Comparison of ENCODE assay signal across 1 cellular context in the genomic region with DNA sequence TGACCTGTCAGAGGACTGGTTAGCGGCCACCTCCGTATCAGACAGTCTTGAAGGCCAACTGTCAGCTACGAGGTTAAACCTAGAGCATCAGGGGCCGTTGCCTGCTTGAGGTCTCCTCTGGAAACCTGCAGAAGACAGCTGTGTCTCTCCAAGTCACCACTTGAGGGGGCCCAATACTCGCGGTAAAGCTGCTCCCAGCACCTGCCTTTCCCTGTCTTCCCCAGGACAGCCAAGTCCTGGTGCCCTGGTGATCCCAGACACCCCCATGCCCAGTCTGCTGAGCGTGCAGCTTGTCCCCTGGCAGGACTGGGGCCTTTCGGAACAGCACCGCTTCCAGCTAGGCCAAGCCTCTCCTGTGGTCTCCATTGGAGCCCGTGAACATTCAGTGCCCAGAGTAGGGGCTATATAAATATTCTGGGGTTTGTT.
TF ChIP-seq lines count a peak whose summit lies in the region.

No MANE protein-coding gene starts in this region.

TF ChIP-seq in HepG2, 621 proteins besides CTCF, POLR2A, EP300 and RAD21 (continued from another document and continues in another):
- TF ChIP-seq YY1 (IDR thresholded peaks at IDR 0.05; ENCODE audit: insufficient read depth, insufficient replicate concordance, low read depth, low read length): peak; percentile 16
- peak; percentile 44 for TF ChIP-seq TEAD3 (CRISPR knock-in tag; optimal IDR thresholded peaks at IDR 0.05; ENCODE audit: borderline replicate concordance)
- TF ChIP-seq NFE2 (CRISPR knock-in tag; IDR thresholded peaks at IDR 0.05): no peak
- TF ChIP-seq RFXAP (CRISPR knock-in tag; IDR thresholded peaks at IDR 0.05; ENCODE audit: borderline replicate concordance): peak; percentile 60; the same call in 1 of the 2 replicates
- peak; percentile 74; the same call in 1 of the 2 replicates for TF ChIP-seq ZFP90 (CRISPR knock-in tag; IDR thresholded peaks at IDR 0.05; ENCODE audit: borderline replicate concordance)
- TF ChIP-seq AKAP8 (CRISPR knock-in tag; IDR thresholded peaks at IDR 0.05): 0 out of 2 replicates have a peak, but pooled peaks have one; percentile 48
- peak; percentile 27; the same call in 1 of the 2 replicates for TF ChIP-seq ZNF766 (CRISPR knock-in tag; IDR thresholded peaks at IDR 0.05; ENCODE audit: borderline replicate concordance)
- no peak for TF ChIP-seq REXO4 (CRISPR knock-in tag; IDR thresholded peaks at IDR 0.05; ENCODE audit: borderline replicate concordance)
- TF ChIP-seq ZNF343 (CRISPR knock-in tag; IDR thresholded peaks at IDR 0.05): no peak
- no peak for TF ChIP-seq SOX13 (IDR thresholded peaks at IDR 0.05)
- no peak for TF ChIP-seq SOX13 (CRISPR knock-in tag; conservative IDR thresholded peaks at IDR 0.05 in 1 of 2, IDR thresholded peaks at IDR 0.05 in 1 of 2)
- TF ChIP-seq NR2F1 (CRISPR knock-in tag; IDR thresholded peaks at IDR 0.05): no peak
- TF ChIP-seq, protein P1, sequence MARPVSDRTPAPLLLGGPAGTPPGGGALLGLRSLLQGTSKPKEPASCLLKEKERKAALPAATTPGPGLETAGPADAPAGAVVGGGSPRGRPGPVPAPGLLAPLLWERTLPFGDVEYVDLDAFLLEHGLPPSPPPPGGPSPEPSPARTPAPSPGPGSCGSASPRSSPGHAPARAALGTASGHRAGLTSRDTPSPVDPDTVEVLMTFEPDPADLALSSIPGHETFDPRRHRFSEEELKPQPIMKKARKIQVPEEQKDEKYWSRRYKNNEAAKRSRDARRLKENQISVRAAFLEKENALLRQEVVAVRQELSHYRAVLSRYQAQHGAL (CRISPR knock-in tag; IDR thresholded peaks at IDR 0.05; ENCODE audit: not compliant biosample characterization): no peak
- TF ChIP-seq FOXM1 (CRISPR knock-in tag; IDR thresholded peaks at IDR 0.05): no peak
- TF ChIP-seq LBX2 (CRISPR knock-in tag; IDR thresholded peaks at IDR 0.05; ENCODE audit: borderline replicate concordance): no peak
- TF ChIP-seq ZGPAT (CRISPR knock-in tag; IDR thresholded peaks at IDR 0.05): peak; percentile 64
- TF ChIP-seq, protein P2, sequence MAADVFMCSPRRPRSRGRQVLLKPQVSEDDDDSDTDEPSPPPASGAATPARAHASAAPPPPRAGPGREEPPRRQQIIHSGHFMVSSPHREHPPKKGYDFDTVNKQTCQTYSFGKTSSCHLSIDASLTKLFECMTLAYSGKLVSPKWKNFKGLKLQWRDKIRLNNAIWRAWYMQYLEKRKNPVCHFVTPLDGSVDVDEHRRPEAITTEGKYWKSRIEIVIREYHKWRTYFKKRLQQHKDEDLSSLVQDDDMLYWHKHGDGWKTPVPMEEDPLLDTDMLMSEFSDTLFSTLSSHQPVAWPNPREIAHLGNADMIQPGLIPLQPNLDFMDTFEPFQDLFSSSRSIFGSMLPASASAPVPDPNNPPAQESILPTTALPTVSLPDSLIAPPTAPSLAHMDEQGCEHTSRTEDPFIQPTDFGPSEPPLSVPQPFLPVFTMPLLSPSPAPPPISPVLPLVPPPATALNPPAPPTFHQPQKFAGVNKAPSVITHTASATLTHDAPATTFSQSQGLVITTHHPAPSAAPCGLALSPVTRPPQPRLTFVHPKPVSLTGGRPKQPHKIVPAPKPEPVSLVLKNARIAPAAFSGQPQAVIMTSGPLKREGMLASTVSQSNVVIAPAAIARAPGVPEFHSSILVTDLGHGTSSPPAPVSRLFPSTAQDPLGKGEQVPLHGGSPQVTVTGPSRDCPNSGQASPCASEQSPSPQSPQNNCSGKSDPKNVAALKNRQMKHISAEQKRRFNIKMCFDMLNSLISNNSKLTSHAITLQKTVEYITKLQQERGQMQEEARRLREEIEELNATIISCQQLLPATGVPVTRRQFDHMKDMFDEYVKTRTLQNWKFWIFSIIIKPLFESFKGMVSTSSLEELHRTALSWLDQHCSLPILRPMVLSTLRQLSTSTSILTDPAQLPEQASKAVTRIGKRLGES (CRISPR knock-in tag; IDR thresholded peaks at IDR 0.05; ENCODE audit: borderline replicate concordance): no peak
- TF ChIP-seq ZNF205 (CRISPR knock-in tag; IDR thresholded peaks at IDR 0.05): peak; percentile 69; the same call in 1 of the 2 replicates
- TF ChIP-seq, protein P3, sequence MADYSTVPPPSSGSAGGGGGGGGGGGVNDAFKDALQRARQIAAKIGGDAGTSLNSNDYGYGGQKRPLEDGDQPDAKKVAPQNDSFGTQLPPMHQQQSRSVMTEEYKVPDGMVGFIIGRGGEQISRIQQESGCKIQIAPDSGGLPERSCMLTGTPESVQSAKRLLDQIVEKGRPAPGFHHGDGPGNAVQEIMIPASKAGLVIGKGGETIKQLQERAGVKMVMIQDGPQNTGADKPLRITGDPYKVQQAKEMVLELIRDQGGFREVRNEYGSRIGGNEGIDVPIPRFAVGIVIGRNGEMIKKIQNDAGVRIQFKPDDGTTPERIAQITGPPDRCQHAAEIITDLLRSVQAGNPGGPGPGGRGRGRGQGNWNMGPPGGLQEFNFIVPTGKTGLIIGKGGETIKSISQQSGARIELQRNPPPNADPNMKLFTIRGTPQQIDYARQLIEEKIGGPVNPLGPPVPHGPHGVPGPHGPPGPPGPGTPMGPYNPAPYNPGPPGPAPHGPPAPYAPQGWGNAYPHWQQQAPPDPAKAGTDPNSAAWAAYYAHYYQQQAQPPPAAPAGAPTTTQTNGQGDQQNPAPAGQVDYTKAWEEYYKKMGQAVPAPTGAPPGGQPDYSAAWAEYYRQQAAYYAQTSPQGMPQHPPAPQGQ (CRISPR knock-in tag; IDR thresholded peaks at IDR 0.05; ENCODE audit: borderline replicate concordance): no peak
- TF ChIP-seq, protein P4, sequence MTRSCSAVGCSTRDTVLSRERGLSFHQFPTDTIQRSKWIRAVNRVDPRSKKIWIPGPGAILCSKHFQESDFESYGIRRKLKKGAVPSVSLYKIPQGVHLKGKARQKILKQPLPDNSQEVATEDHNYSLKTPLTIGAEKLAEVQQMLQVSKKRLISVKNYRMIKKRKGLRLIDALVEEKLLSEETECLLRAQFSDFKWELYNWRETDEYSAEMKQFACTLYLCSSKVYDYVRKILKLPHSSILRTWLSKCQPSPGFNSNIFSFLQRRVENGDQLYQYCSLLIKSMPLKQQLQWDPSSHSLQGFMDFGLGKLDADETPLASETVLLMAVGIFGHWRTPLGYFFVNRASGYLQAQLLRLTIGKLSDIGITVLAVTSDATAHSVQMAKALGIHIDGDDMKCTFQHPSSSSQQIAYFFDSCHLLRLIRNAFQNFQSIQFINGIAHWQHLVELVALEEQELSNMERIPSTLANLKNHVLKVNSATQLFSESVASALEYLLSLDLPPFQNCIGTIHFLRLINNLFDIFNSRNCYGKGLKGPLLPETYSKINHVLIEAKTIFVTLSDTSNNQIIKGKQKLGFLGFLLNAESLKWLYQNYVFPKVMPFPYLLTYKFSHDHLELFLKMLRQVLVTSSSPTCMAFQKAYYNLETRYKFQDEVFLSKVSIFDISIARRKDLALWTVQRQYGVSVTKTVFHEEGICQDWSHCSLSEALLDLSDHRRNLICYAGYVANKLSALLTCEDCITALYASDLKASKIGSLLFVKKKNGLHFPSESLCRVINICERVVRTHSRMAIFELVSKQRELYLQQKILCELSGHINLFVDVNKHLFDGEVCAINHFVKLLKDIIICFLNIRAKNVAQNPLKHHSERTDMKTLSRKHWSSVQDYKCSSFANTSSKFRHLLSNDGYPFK (CRISPR knock-in tag; IDR thresholded peaks at IDR 0.05; ENCODE audit: borderline replicate concordance): no peak; the same call in 1 of the 2 replicates
- TF ChIP-seq BCLAF1 (IDR thresholded peaks at IDR 0.05): no peak
- TF ChIP-seq PLRG1 (conservative IDR thresholded peaks at IDR 0.05): no peak
- no peak for TF ChIP-seq PAF1 (CRISPR knock-in tag; IDR thresholded peaks at IDR 0.05)
- no peak for TF ChIP-seq SRSF9 (IDR thresholded peaks at IDR 0.05; ENCODE audit: borderline replicate concordance, insufficient read depth, low read depth, low read length, poor library complexity, severe bottlenecking)
- TF ChIP-seq, protein P5, sequence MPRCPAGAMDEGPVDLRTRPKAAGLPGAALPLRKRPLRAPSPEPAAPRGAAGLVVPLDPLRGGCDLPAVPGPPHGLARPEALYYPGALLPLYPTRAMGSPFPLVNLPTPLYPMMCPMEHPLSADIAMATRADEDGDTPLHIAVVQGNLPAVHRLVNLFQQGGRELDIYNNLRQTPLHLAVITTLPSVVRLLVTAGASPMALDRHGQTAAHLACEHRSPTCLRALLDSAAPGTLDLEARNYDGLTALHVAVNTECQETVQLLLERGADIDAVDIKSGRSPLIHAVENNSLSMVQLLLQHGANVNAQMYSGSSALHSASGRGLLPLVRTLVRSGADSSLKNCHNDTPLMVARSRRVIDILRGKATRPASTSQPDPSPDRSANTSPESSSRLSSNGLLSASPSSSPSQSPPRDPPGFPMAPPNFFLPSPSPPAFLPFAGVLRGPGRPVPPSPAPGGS (CRISPR knock-in tag; IDR thresholded peaks at IDR 0.05): no peak
- no peak for TF ChIP-seq ZNF773 (CRISPR knock-in tag; IDR thresholded peaks at IDR 0.05; ENCODE audit: borderline replicate concordance)
- TF ChIP-seq ZBTB10 (CRISPR knock-in tag; IDR thresholded peaks at IDR 0.05; ENCODE audit: borderline replicate concordance): no peak
- TF ChIP-seq GTF3A (CRISPR knock-in tag; conservative IDR thresholded peaks at IDR 0.05): no peak
- TF ChIP-seq SMAD1 (CRISPR knock-in tag; IDR thresholded peaks at IDR 0.05; ENCODE audit: borderline replicate concordance, low read depth): no peak
- no peak for TF ChIP-seq SIX1 (CRISPR knock-in tag; IDR thresholded peaks at IDR 0.05; ENCODE audit: borderline replicate concordance)
- TF ChIP-seq ZNF670 (CRISPR knock-in tag; IDR thresholded peaks at IDR 0.05; ENCODE audit: borderline replicate concordance): 0 out of 2 replicates have a peak, but pooled peaks have one; percentile 38
- TF ChIP-seq PCBP1 (IDR thresholded peaks at IDR 0.05; ENCODE audit: borderline replicate concordance, low read depth, low read length): no peak
- no peak for TF ChIP-seq NKX3-1 (CRISPR knock-in tag; IDR thresholded peaks at IDR 0.05)
- TF ChIP-seq GLI4 (CRISPR knock-in tag; IDR thresholded peaks at IDR 0.05; ENCODE audit: borderline replicate concordance): no peak
- TF ChIP-seq, protein P6, sequence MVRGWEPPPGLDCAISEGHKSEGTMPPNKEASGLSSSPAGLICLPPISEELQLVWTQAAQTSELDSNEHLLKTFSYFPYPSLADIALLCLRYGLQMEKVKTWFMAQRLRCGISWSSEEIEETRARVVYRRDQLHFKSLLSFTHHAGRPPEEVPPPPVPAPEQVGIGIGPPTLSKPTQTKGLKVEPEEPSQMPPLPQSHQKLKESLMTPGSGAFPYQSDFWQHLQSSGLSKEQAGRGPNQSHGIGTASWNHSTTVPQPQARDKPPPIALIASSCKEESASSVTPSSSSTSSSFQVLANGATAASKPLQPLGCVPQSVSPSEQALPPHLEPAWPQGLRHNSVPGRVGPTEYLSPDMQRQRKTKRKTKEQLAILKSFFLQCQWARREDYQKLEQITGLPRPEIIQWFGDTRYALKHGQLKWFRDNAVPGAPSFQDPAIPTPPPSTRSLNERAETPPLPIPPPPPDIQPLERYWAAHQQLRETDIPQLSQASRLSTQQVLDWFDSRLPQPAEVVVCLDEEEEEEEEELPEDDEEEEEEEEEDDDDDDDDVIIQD (CRISPR knock-in tag; IDR thresholded peaks at IDR 0.05; ENCODE audit: low read depth): 0 out of 2 replicates have a peak, but pooled peaks have one; percentile 44
